17 cellular contexts compared by ENCODE assay signal in the genomic region with DNA sequence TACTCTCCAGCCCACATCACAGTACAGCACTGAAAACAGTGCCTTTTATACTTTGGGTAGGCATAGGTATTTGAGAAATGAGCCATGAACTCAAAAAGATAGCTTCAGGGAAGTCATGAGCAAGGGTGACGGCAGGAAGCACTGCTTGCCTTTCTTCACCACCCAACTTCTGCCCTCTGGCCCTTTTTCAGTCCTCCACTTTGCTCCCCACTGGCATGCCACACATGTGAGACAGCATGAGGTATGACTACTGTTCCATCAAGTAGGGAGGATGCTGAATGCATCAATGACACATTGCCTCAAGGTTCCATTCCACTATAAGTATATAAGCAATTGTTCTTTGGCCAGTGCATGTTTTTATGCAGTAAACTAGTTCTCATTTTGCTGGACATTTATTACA.
"Had no signal": no experiment of that assay in that cellular context is flagged by ENCODE, and none has a peak within 500 bp of the region (broad histone marks: within the 10 kb centered on the region; RNA-seq: fewer than 3 reads in every experiment).

No MANE protein-coding gene starts in this region.

- H3K4me1 Mint-ChIP-seq: activated CD4-positive, alpha-beta memory T cell treated with anti-CD3 and anti-CD28 coated beads, Interleukin-2, amount 10 ng/mL, durations not matched to agents 7 days and 5 days; endodermal cell; stimulated activated naive CD8-positive, alpha-beta T cell treated with anti-CD3 and anti-CD28 coated beads, Interleukin-15, amount 100 ng/mL, for 72 hours had no signal

- H3K36me3 ChIP-seq: adrenal gland, esophagus squamous epithelium, upper lobe of right lung had no signal

- H3K27me3 Mint-ChIP-seq: activated CD4-positive, alpha-beta memory T cell treated with anti-CD3 and anti-CD28 coated beads, Interleukin-2, amount 10 ng/mL, durations not matched to agents 7 days and 5 days; stimulated activated naive CD8-positive, alpha-beta T cell treated with anti-CD3 and anti-CD28 coated beads, Interleukin-15, amount 100 ng/mL, for 72 hours had no signal

- H3K4me3 Mint-ChIP-seq: activated CD4-positive, alpha-beta memory T cell treated with anti-CD3 and anti-CD28 coated beads, Interleukin-2, amount 10 ng/mL, durations not matched to agents 7 days and 5 days; activated T-cell treated with anti-CD3 and anti-CD28 coated beads, Interleukin-2, amount 50 U/mL, for 4 hours; endodermal cell; neural crest cell; stimulated activated naive CD8-positive, alpha-beta T cell treated with anti-CD3 and anti-CD28 coated beads, Interleukin-15, amount 100 ng/mL, for 72 hours had no signal

- ATAC-seq: activated T-cell treated with anti-CD3 and anti-CD28 coated beads, Interleukin-2, amount 50 U/mL, for 4 hours; sciatic nerve; stimulated activated naive CD8-positive, alpha-beta T cell treated with anti-CD3 and anti-CD28 coated beads, Interleukin-15, amount 100 ng/mL, for 72 hours; upper lobe of right lung had no signal

- H3K4me3 ChIP-seq: adrenal gland, dorsolateral prefrontal cortex, esophagus squamous epithelium, upper lobe of right lung had no signal

- H3K4me1 ChIP-seq: adrenal gland, esophagus squamous epithelium, upper lobe of right lung had no signal

- H3K27me3 ChIP-seq: adrenal gland, dorsolateral prefrontal cortex, esophagus squamous epithelium, upper lobe of right lung had no signal

- H3K9me3 ChIP-seq: adrenal gland, esophagus squamous epithelium, upper lobe of right lung had no signal

- DNase-seq: activated CD4-positive, alpha-beta memory T cell treated with anti-CD3 and anti-CD28 coated beads, Interleukin-2, amount 10 ng/mL, durations not matched to agents 7 days and 5 days; activated CD4-positive, alpha-beta T cell treated with anti-CD3 and anti-CD28 coated beads for 4 hours; activated effector memory CD4-positive, alpha-beta T cell treated with Interleukin-2 at 50 U/mL for 16 hours; activated naive CD4-positive, alpha-beta T cell treated with anti-CD3 and anti-CD28 coated beads, Interleukin-2, amount 50 U/mL, for 16 hours; activated T-cell treated with anti-CD3 and anti-CD28 coated beads, Interleukin-2, amount 50 U/mL, for 4 hours; adrenal gland; dorsolateral prefrontal cortex; endodermal cell; esophagus squamous epithelium; glutamatergic neuron; hypothalamus; kidney glomerular epithelial cell; stimulated activated CD4-positive, alpha-beta T cell treated with anti-CD3 and anti-CD28 coated beads, Interleukin-1b, Interleukin-23, amount 100 ng/mL, for 48 hours; stimulated activated naive CD8-positive, alpha-beta T cell treated with anti-CD3 and anti-CD28 coated beads, Interleukin-15, amount 100 ng/mL, for 72 hours; upper lobe of right lung had no signal

- H3K27ac Mint-ChIP-seq: activated CD4-positive, alpha-beta memory T cell treated with anti-CD3 and anti-CD28 coated beads, Interleukin-2, amount 10 ng/mL, durations not matched to agents 7 days and 5 days; endodermal cell; stimulated activated naive CD8-positive, alpha-beta T cell treated with anti-CD3 and anti-CD28 coated beads, Interleukin-15, amount 100 ng/mL, for 72 hours had no signal

- H3K27ac ChIP-seq: adrenal gland, dorsolateral prefrontal cortex, esophagus squamous epithelium, upper lobe of right lung had no signal
